ENCODE assay signal across 8 cellular contexts in the genomic region with DNA sequence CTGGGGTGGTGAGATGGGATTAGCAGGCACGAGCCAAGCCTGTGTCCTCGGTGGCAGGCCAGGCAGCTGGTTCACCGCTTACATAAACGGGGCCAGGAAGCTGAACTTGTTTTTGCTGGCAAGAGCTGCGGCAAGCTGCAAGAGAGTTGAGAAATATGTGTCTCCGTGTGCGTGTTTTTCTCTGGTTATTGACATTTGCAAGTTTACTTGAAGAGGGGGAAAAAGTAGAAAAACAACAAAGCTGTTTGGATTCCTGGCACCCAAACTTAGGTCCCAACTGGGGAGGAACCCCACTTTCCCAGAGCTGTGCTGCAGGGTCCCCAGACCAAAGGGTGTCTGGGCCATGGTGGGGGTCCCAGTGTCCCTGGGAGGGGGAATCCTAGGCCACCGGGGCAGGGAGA. TPM values are rescaled to one million over a fixed set of nuclear protein-coding genes. Genes with fewer than 3 reads are reported as not detected.
A peak's percentile ranks its signal among the peaks of the same experiment; 100 is the strongest.
DNase-seq lines count a peak whose midpoint lies in the region; ATAC-seq and TF ChIP-seq lines count a peak whose summit lies in the region.

No MANE protein-coding gene starts in this region.

- DNase-seq in HT1080 (ENCODE audit: low read depth): peak; percentile 61
- no peak for DNase-seq in activated T-helper 1 cell treated with anti-CD3 and anti-CD28 coated beads, Interleukin-12 subunit alpha, Interleukin-12 subunit beta, Interleukin-2, Interleukin-4 antibody, amounts not matched to agents 30 ng/mL and 10 ng/mL and 1 ng/mL, durations not matched to agents 14 hours and 24 hours and 36 hours (ENCODE audit: low spot score)
- DNase-seq in fibroblast of villous mesenchyme (ENCODE audit: low read depth): peak; percentile 95
- DNase-seq in ovary: peak; percentile 83 to 91 (median 87)
- no peak for DNase-seq in GM10266 (ENCODE audit: extremely low spot score)
- DNase-seq in activated CD8-positive, alpha-beta memory T cell treated with anti-CD3 and anti-CD28 coated beads for 24 hours: no peak

- 1 to 2% (median 1%) methylated on average over 8 of the region's 8 CpGs for WGBS in ovary, 3 donors

- no peak overlapping the region for H3K4me3 Mint-ChIP-seq in activated T-helper 1 cell treated with anti-CD3 and anti-CD28 coated beads, Interleukin-12 subunit alpha, Interleukin-12 subunit beta, Interleukin-2, Interleukin-4 antibody, amounts not matched to agents 30 ng/mL and 10 ng/mL and 1 ng/mL, durations not matched to agents 14 hours and 24 hours and 36 hours

- no peaks in the 10 kb centered on the region for H3K36me3 ChIP-seq in ovary

- intact Hi-C loops in activated T-helper 1 cell treated with anti-CD3 and anti-CD28 coated beads, Interleukin-12 subunit alpha, Interleukin-12 subunit beta, Interleukin-2, Interleukin-4 antibody, amounts not matched to agents 30 ng/mL and 10 ng/mL and 1 ng/mL, durations not matched to agents 14 hours and 24 hours and 36 hours (cut with micrococcal nuclease): no loop called here
- intact Hi-C loops in ovary (cut with DNase I): no loop called here

- peak; percentile 50 for TF ChIP-seq EP300 in ovary (IDR thresholded peaks at IDR 0.05)

- no peaks in the 10 kb centered on the region for H3K36me3 Mint-ChIP-seq in activated T-helper 1 cell treated with anti-CD3 and anti-CD28 coated beads, Interleukin-12 subunit alpha, Interleukin-12 subunit beta, Interleukin-2, Interleukin-4 antibody, amounts not matched to agents 30 ng/mL and 10 ng/mL and 1 ng/mL, durations not matched to agents 14 hours and 24 hours and 36 hours (ENCODE audit: low read depth)

- H3K27ac ChIP-seq in 22Rv1 (peak overlapping the region; percentile 71), ovary (peak overlapping the region; percentile 73 to 97)

- H3K4me1 Mint-ChIP-seq in activated T-helper 1 cell treated with anti-CD3 and anti-CD28 coated beads, Interleukin-12 subunit alpha, Interleukin-12 subunit beta, Interleukin-2, Interleukin-4 antibody, amounts not matched to agents 30 ng/mL and 10 ng/mL and 1 ng/mL, durations not matched to agents 14 hours and 24 hours and 36 hours (ENCODE audit: low read depth): peaks cover 33% of the 10 kb centered on the region

- H3K4me3 ChIP-seq in fibroblast of villous mesenchyme (ENCODE audit: low read depth, low read length): no peak overlapping the region
- H3K4me3 ChIP-seq in ovary: peak overlapping the region; percentile 15

- no peaks in the 10 kb centered on the region for H3K27me3 ChIP-seq in ovary

- no peaks in the 10 kb centered on the region for H3K9me3 Mint-ChIP-seq in activated T-helper 1 cell treated with anti-CD3 and anti-CD28 coated beads, Interleukin-12 subunit alpha, Interleukin-12 subunit beta, Interleukin-2, Interleukin-4 antibody, amounts not matched to agents 30 ng/mL and 10 ng/mL and 1 ng/mL, durations not matched to agents 14 hours and 24 hours and 36 hours

- ATAC-seq in HG03442 (IDR thresholded peaks at IDR 0.05; ENCODE audit: unreplicated experiment): no peak

- H3K9me3 ChIP-seq in ovary: no peaks in the 10 kb centered on the region

- peak; percentile 24 for TF ChIP-seq POLR2A in ovary (IDR thresholded peaks at IDR 0.05)

- no peaks in the 10 kb centered on the region for H3K27me3 Mint-ChIP-seq in activated T-helper 1 cell treated with anti-CD3 and anti-CD28 coated beads, Interleukin-12 subunit alpha, Interleukin-12 subunit beta, Interleukin-2, Interleukin-4 antibody, amounts not matched to agents 30 ng/mL and 10 ng/mL and 1 ng/mL, durations not matched to agents 14 hours and 24 hours and 36 hours (ENCODE audit: insufficient read depth)

- H3K4me1 ChIP-seq in ovary (ENCODE audit: insufficient read depth): peaks cover 29% of the 10 kb centered on the region

- H3K27ac Mint-ChIP-seq in activated T-helper 1 cell treated with anti-CD3 and anti-CD28 coated beads, Interleukin-12 subunit alpha, Interleukin-12 subunit beta, Interleukin-2, Interleukin-4 antibody, amounts not matched to agents 30 ng/mL and 10 ng/mL and 1 ng/mL, durations not matched to agents 14 hours and 24 hours and 36 hours: peak overlapping the region; percentile 35

- TF ChIP-seq CTCF in 22Rv1 (IDR thresholded peaks at IDR 0.05) (no peak), fibroblast of villous mesenchyme (IDR thresholded peaks at IDR 0.05; ENCODE audit: insufficient read depth, low read depth, low read length) (no peak), ovary (IDR thresholded peaks at IDR 0.05) (no peak), GM10266 (IDR thresholded peaks at IDR 0.05; ENCODE audit: control insufficient read depth, insufficient read depth, low read depth, missing control alignments) (no peak)

RNA-seq across cellular contexts. Expression of a gene that starts 14.5 kb away (rescaled TPM):
- 13.8 and 25.4 TPM in 2 replicates for total RNA-seq in HT1080 (2014; rRNA removed; shearing (Covaris generic))
- 2.4 and 3.5 TPM in 2 replicates for polyA plus RNA-seq in HT1080 (2015; cell fraction: cytosol; rRNA removed)
- polyA plus RNA-seq in HT1080 (2015; cell fraction: nucleus; rRNA removed): 10.5 and 11.4 TPM in 2 replicates
- 4.9 and 5.0 TPM in 2 replicates for total RNA-seq in activated T-helper 1 cell treated with anti-CD3 and anti-CD28 coated beads, Interleukin-12 subunit alpha, Interleukin-12 subunit beta, Interleukin-2, Interleukin-4 antibody, amounts not matched to agents 30 ng/mL and 10 ng/mL and 1 ng/mL, durations not matched to agents 14 hours and 24 hours and 36 hours
- 11.6 and 30.2 TPM in 2 replicates for total RNA-seq in fibroblast of villous mesenchyme
- total RNA-seq in ovary: 10 to 100 TPM in 6 of 7 donors, 1 to 10 TPM in 1; 7.5 to 37.0 (median 12.9) TPM
- polyA plus RNA-seq in ovary: 1 to 10 TPM; 6.5 to 9.1 TPM

Comparison
In these comparisons a context has a peak if more than half of its experiments do, and no peak if none do; other contexts are left out.
1. DNase-seq: peak in HT1080 (single experiment), fibroblast of villous mesenchyme (single experiment) and ovary (5 of 5); none in activated T-helper 1 cell treated with anti-CD3 and anti-CD28 coated beads, Interleukin-12 subunit alpha, Interleukin-12 subunit beta, Interleukin-2, Interleukin-4 antibody, amounts not matched to agents 30 ng/mL and 10 ng/mL and 1 ng/mL, durations not matched to agents 14 hours and 24 hours and 36 hours (single experiment), GM10266 (single experiment) and activated CD8-positive, alpha-beta memory T cell treated with anti-CD3 and anti-CD28 coated beads for 24 hours (single experiment).